8 cellular contexts compared by ENCODE assay signal in genomic region chr10:96470108-96470743, GRCh38. TPM values are rescaled to one million over a fixed set of nuclear protein-coding genes. Genes with fewer than 3 reads are reported as not detected.
DNase-seq lines count a peak whose midpoint lies in the region; ATAC-seq and TF ChIP-seq lines count a peak whose summit lies in the region.

No MANE protein-coding gene starts in this region.

- H3K27me3 Mint-ChIP-seq in T-helper 2 cell treated with Interferon-gamma antibody and Interleukin-4, amounts not matched to agents 5 μg/mL and 100 μg/mL, for 36 hours (ENCODE audit: low read depth), result peaks cover 14% of the 10 kb centered on the region

- peak; percentile 85 for TF ChIP-seq CTCF in epithelial cell of proximal tubule (conservative IDR thresholded peaks at IDR 0.05; ENCODE audit: low read depth, low read length)

- no peak overlapping the region for H3K4me3 Mint-ChIP-seq in T-helper 2 cell treated with Interferon-gamma antibody and Interleukin-4, amounts not matched to agents 5 μg/mL and 100 μg/mL, for 36 hours

- DNase-seq in NCI-H1105 treated with DMSO at 0.1 percent for 48 hours (lab: John Stamatoyannopoulos, UW) (peak; percentile 2), NCI-H1105 (lab: John Stamatoyannopoulos, UW) (no peak), epithelial cell of proximal tubule (ENCODE audit: low read depth) (peak; percentile 2), myocyte (ENCODE audit: low read depth) (peak; percentile 44)
- DNase-seq in T-helper 2 cell treated with Interferon-gamma antibody and Interleukin-4, amounts not matched to agents 5 μg/mL and 100 μg/mL, for 36 hours (ENCODE audit: low spot score), result peak; percentile 5
- no peak for DNase-seq in activated effector memory CD4-positive, alpha-beta T cell treated with anti-CD3 and anti-CD28 coated beads, Interleukin-2, amount 50 U/mL, for 16 hours

- H3K4me1 Mint-ChIP-seq in T-helper 2 cell treated with Interferon-gamma antibody and Interleukin-4, amounts not matched to agents 5 μg/mL and 100 μg/mL, for 36 hours (ENCODE audit: low read depth), result peaks cover 2% of the 10 kb centered on the region

- no peaks in the 10 kb centered on the region for H3K36me3 Mint-ChIP-seq in T-helper 2 cell treated with Interferon-gamma antibody and Interleukin-4, amounts not matched to agents 5 μg/mL and 100 μg/mL, for 36 hours (ENCODE audit: low read depth)

- H3K4me3 ChIP-seq in epithelial cell of proximal tubule (ENCODE audit: low read depth, low read length), result no peak overlapping the region

- no peak overlapping the region for H3K27ac Mint-ChIP-seq in T-helper 2 cell treated with Interferon-gamma antibody and Interleukin-4, amounts not matched to agents 5 μg/mL and 100 μg/mL, for 36 hours

- no peaks in the 10 kb centered on the region for H3K9me3 Mint-ChIP-seq in T-helper 2 cell treated with Interferon-gamma antibody and Interleukin-4, amounts not matched to agents 5 μg/mL and 100 μg/mL, for 36 hours

- ATAC-seq in HG03354 (IDR thresholded peaks at IDR 0.05; ENCODE audit: poor library complexity, severe bottlenecking, unreplicated experiment) (peak; percentile 51), HG02870 (IDR thresholded peaks at IDR 0.05; ENCODE audit: unreplicated experiment) (no peak)

RNA-seq across cellular contexts. Expression of gene TLL2, which starts 43.5 kb away (rescaled TPM):
- total RNA-seq in epithelial cell of proximal tubule (3.3 and 6.7 TPM in 2 replicates), myocyte (0.45 and 0.57 TPM in 2 replicates)
- polyA plus RNA-seq in myocyte (2012), result 0.33 TPM

Comparison
In these comparisons a context has a peak if more than half of its experiments do, and no peak if none do; other contexts are left out.
1. DNase-seq: peak in NCI-H1105 treated with DMSO at 0.1 percent for 48 hours (single experiment), T-helper 2 cell treated with Interferon-gamma antibody and Interleukin-4, amounts not matched to agents 5 μg/mL and 100 μg/mL, for 36 hours (single experiment), epithelial cell of proximal tubule (single experiment) and myocyte (single experiment); none in NCI-H1105 (single experiment) and activated effector memory CD4-positive, alpha-beta T cell treated with anti-CD3 and anti-CD28 coated beads, Interleukin-2, amount 50 U/mL, for 16 hours (single experiment).